Comparison of ENCODE assay signal across 26 cellular contexts in the genomic region with DNA sequence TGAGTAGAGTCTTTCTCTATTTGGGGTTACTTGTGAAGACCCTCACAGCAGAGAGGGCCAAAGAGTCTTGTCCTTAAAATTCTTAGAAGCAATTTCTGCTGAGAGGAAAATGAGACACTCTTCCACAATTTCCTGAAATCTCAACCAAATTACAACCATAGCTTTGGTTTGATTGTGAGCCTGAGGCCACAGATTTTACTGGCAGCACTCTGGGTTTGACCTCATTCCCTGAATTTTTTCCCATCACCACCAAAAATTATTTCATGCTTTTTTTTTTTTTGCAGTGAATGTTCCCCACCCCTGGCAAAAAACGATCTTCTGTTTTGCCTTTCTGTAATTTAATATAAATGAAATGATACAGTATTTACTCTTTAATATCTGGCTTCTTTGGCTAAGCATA.
DNase-seq lines count a peak whose midpoint lies in the region; ATAC-seq and TF ChIP-seq lines count a peak whose summit lies in the region.
"Had no signal": no experiment of that assay in that cellular context is flagged by ENCODE, and none has a peak within 500 bp of the region (broad histone marks: within the 10 kb centered on the region; RNA-seq: fewer than 3 reads in every experiment).

No MANE protein-coding gene starts in this region.

- peaks cover 73% of the 10 kb centered on the region for H3K4me1 Mint-ChIP-seq in activated naive CD8-positive, alpha-beta T cell (ENCODE audit: low read depth)
- H3K4me1 Mint-ChIP-seq in activated naive CD8-positive, alpha-beta T cell treated with anti-CD3 and anti-CD28 coated beads for 36 hours, result peaks cover 51% of the 10 kb centered on the region
- peaks cover 58% of the 10 kb centered on the region for H3K4me1 Mint-ChIP-seq in central memory CD8-positive, alpha-beta T cell
- H3K4me1 Mint-ChIP-seq: IgD-negative memory B cell had no signal

- no peaks in the 10 kb centered on the region for H3K9me3 ChIP-seq in GM23248 (ENCODE audit: low read depth)
- H3K9me3 ChIP-seq: right lobe of liver had no signal

- no peaks in the 10 kb centered on the region for H3K27me3 Mint-ChIP-seq in activated naive CD8-positive, alpha-beta T cell
- no peaks in the 10 kb centered on the region for H3K27me3 Mint-ChIP-seq in activated naive CD8-positive, alpha-beta T cell treated with anti-CD3 and anti-CD28 coated beads for 36 hours
- H3K27me3 Mint-ChIP-seq in central memory CD8-positive, alpha-beta T cell, result no peaks in the 10 kb centered on the region
- H3K27me3 Mint-ChIP-seq: IgD-negative memory B cell had no signal

- in situ Hi-C loops in GM23248 (cut with MboI), result no loop called here

- H3F3A ChIP-seq in GM23248 (ENCODE audit: insufficient read depth), result no peaks in the 10 kb centered on the region

- H3K9me2 ChIP-seq in GM23248 (ENCODE audit: insufficient read depth), result no peaks in the 10 kb centered on the region

- TF ChIP-seq CTCF in omental fat pad (IDR thresholded peaks at IDR 0.05), result no peak

- H3K4me3 Mint-ChIP-seq in activated naive CD8-positive, alpha-beta T cell, result no peak overlapping the region
- H3K4me3 Mint-ChIP-seq in activated naive CD8-positive, alpha-beta T cell treated with anti-CD3 and anti-CD28 coated beads for 36 hours, result no peak overlapping the region
- no peak overlapping the region for H3K4me3 Mint-ChIP-seq in central memory CD8-positive, alpha-beta T cell
- H3K4me3 Mint-ChIP-seq: IgD-negative memory B cell had no signal

- H3K9ac ChIP-seq in GM23248, result no peak overlapping the region; the same call in 1 of the 2 replicates

- H3K79me2 ChIP-seq in GM23248 (ENCODE audit: insufficient read depth), result no peaks in the 10 kb centered on the region

- no peak for DNase-seq in activated naive CD8-positive, alpha-beta T cell treated with anti-CD3 and anti-CD28 coated beads for 36 hours
- peak; percentile 40 for DNase-seq in GM23248
- no peak for DNase-seq in central memory CD8-positive, alpha-beta T cell (ENCODE audit: low spot score in 2 of 2)
- peak; percentile 24 for DNase-seq in stromal cell of bone marrow (ENCODE audit: low read depth)
- DNase-seq in activated gamma-delta T cell (lab: John Stamatoyannopoulos, UW), result no peak
- no peak for DNase-seq in omental fat pad (ENCODE audit: low spot score)
- DNase-seq in NCI-H345 treated with DMSO at 0.1 percent for 48 hours (lab: John Stamatoyannopoulos, UW; ENCODE audit: unreplicated experiment), result no peak
- DNase-seq: activated naive CD4-positive, alpha-beta T cell; activated T-cell treated with anti-CD3 and anti-CD28 coated beads, Interleukin-2, amount 50 U/mL, for 1 hour; anterior cingulate cortex; effector memory CD4-positive, alpha-beta T cell; foreskin fibroblast; heart left ventricle; left ventricle myocardium superior; NCI-H146; NCI-H226; NCI-H748 treated with DMSO at 0.1 percent for 48 hours; right lobe of liver; SHP77 treated with DMSO at 0.1 percent for 48 hours had no signal

- H3K36me3 ChIP-seq in GM23248 (ENCODE audit: low read depth), result no peaks in the 10 kb centered on the region
- H3K36me3 ChIP-seq: cardiac muscle cell, heart left ventricle, tibial nerve had no signal

- peak overlapping the region; percentile 13 for H3K4me2 ChIP-seq in GM23248 (ENCODE audit: unreplicated experiment)

- H4K20me1 ChIP-seq in GM23248 (ENCODE audit: insufficient read depth), result no peaks in the 10 kb centered on the region

- no peaks in the 10 kb centered on the region for H3K27me3 ChIP-seq in GM23248 (replicated peaks; ENCODE audit: insufficient read depth)
- H3K27me3 ChIP-seq: cardiac muscle cell, heart left ventricle, right lobe of liver, tibial nerve had no signal

- H3K27ac Mint-ChIP-seq in activated naive CD8-positive, alpha-beta T cell, result peak overlapping the region; percentile 81
- H3K27ac Mint-ChIP-seq in activated naive CD8-positive, alpha-beta T cell treated with anti-CD3 and anti-CD28 coated beads for 36 hours, result no peak overlapping the region
- peak overlapping the region; percentile 68 for H3K27ac Mint-ChIP-seq in central memory CD8-positive, alpha-beta T cell (ENCODE audit: low read depth)
- H3K27ac Mint-ChIP-seq: IgD-negative memory B cell, progenitor cell of endocrine pancreas had no signal

- H3K4me3 ChIP-seq in GM23248, result no peak overlapping the region
- H3K4me3 ChIP-seq: cardiac muscle cell, coronary artery, heart left ventricle, right lobe of liver, tibial nerve had no signal

- 0 to 5% methylated on average over 1 of the region's 1 CpG for WGBS in GM23248 (ENCODE audit: low coverage in 1 of 2, low lambda C conversion rate in 2 of 2, missing lambda C conversion rate in 2 of 2), 2 experiments

- H3K36me3 Mint-ChIP-seq in activated naive CD8-positive, alpha-beta T cell, result peaks cover 11% of the 10 kb centered on the region
- peaks cover 58% of the 10 kb centered on the region for H3K36me3 Mint-ChIP-seq in activated naive CD8-positive, alpha-beta T cell treated with anti-CD3 and anti-CD28 coated beads for 36 hours
- H3K36me3 Mint-ChIP-seq in central memory CD8-positive, alpha-beta T cell (ENCODE audit: insufficient read depth), result peaks cover 5% of the 10 kb centered on the region
- H3K36me3 Mint-ChIP-seq: IgD-negative memory B cell had no signal

- peak overlapping the region; percentile 35; the same call in 1 of the 2 replicates for H3K27ac ChIP-seq in GM23248
- H3K27ac ChIP-seq: C4-2B, cardiac muscle cell, coronary artery, heart left ventricle, right lobe of liver, tibial nerve had no signal

- H2AFZ ChIP-seq in GM23248, result peak overlapping the region; percentile 50

- peaks cover 5% of the 10 kb centered on the region for H3K9me3 Mint-ChIP-seq in activated naive CD8-positive, alpha-beta T cell (ENCODE audit: low read depth)
- H3K9me3 Mint-ChIP-seq in activated naive CD8-positive, alpha-beta T cell treated with anti-CD3 and anti-CD28 coated beads for 36 hours, result peaks cover 15% of the 10 kb centered on the region
- H3K9me3 Mint-ChIP-seq in central memory CD8-positive, alpha-beta T cell, result no peaks in the 10 kb centered on the region
- H3K9me3 Mint-ChIP-seq: IgD-negative memory B cell had no signal

- ATAC-seq in central memory CD8-positive, alpha-beta T cell (replicated peaks; ENCODE audit: extremely low read depth, poor library complexity, severe bottlenecking), result no peak
- ATAC-seq in omental fat pad (ENCODE audit: low FRiP score), result no peak
- ATAC-seq: heart left ventricle, left ventricle myocardium superior, right lobe of liver had no signal

- H3K4me1 ChIP-seq in GM23248 (ENCODE audit: insufficient read depth), result peaks cover 26% of the 10 kb centered on the region
- H3K4me1 ChIP-seq: heart left ventricle, right lobe of liver, tibial nerve had no signal

Comparison
In these comparisons a context has a peak if more than half of its experiments do, and no peak if none do; other contexts are left out.
1. DNase-seq: peak in GM23248 (single experiment) and stromal cell of bone marrow (single experiment); none in activated naive CD8-positive, alpha-beta T cell treated with anti-CD3 and anti-CD28 coated beads for 36 hours (single experiment), central memory CD8-positive, alpha-beta T cell (0 of 2), activated gamma-delta T cell (single experiment), omental fat pad (single experiment) and NCI-H345 treated with DMSO at 0.1 percent for 48 hours (single experiment).